15 cellular contexts compared by ENCODE assay signal in the genomic region with DNA sequence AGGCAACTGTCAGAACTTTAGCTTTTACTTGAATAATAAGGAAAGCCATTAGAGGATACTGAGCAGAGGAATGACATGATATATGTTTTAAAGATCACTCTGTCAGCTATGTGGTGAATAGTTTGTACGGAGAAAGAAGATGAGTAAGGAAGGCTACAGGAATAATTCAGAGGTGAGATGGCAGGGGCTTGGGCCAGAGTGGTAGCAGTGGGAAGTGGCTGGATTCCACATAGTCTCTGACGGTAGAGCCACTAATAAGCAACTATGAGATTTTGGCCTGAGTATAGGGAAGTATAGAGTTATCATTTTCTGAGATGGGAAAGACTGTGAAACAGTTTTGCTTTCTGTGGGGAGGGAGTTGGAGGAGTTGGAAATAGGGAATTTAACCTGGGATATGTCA.
DNase-seq lines count a peak whose midpoint lies in the region; TF ChIP-seq lines count a peak whose summit lies in the region.
"Had no signal": no experiment of that assay in that cellular context is flagged by ENCODE, and none has a peak within 500 bp of the region (broad histone marks: within the 10 kb centered on the region; RNA-seq: fewer than 3 reads in every experiment).

No MANE protein-coding gene starts in this region.

- intact Hi-C loops in breast epithelium (cut with DNase I; ENCODE audit: low total_unique reads), result no loop called here
- intact Hi-C loops in MCF 10A (cut with micrococcal nuclease), result no loop called here

- 25% methylated on average over 2 of the region's 2 CpGs for WGBS in mesenchymal stem cell
- WGBS in trophoblast cell (ENCODE audit: extremely low coverage, insufficient coverage, insufficient read length), result no CpG with 5 or more reads among the region's 2 CpGs

- H3K9ac ChIP-seq in mesenchymal stem cell (ENCODE audit: low read length) (no peak overlapping the region), trophoblast cell (ENCODE audit: low read length) (no peak overlapping the region)
- H3K9ac ChIP-seq: BLaER1 had no signal

- H3K9me3 Mint-ChIP-seq in MCF 10A (ENCODE audit: unreplicated experiment), result no peaks in the 10 kb centered on the region
- H3K9me3 Mint-ChIP-seq: CD14-positive monocyte, H9 had no signal

- H3K4me2 ChIP-seq in mesenchymal stem cell (ENCODE audit: low read length, poor library complexity, severe bottlenecking) (no peak overlapping the region), trophoblast cell (ENCODE audit: low read length) (no peak overlapping the region)
- H3K4me2 ChIP-seq: BLaER1 had no signal

- H3K27me3 Mint-ChIP-seq in MCF 10A (ENCODE audit: insufficient read depth, unreplicated experiment), result no peaks in the 10 kb centered on the region

- TF ChIP-seq CTCF in breast epithelium (IDR thresholded peaks at IDR 0.05), result no peak
- no peak for TF ChIP-seq CTCF in MCF 10A (IDR thresholded peaks at IDR 0.05; ENCODE audit: unreplicated experiment)

- no peak for TF ChIP-seq POLR2A in breast epithelium (IDR thresholded peaks at IDR 0.05)

- H3K14ac ChIP-seq in mesenchymal stem cell (ENCODE audit: low read length in 2 of 2), result no peak overlapping the region
- no peak overlapping the region for H3K14ac ChIP-seq in trophoblast cell (ENCODE audit: low read length)

- H3K9me3 ChIP-seq in breast epithelium (no peaks in the 10 kb centered on the region), mesenchymal stem cell (ENCODE audit: control insufficient read depth, low read length) (no peaks in the 10 kb centered on the region), trophoblast cell (ENCODE audit: insufficient read depth, low read depth, low read length) (peaks cover 1% of the 10 kb centered on the region)
- H3K9me3 ChIP-seq: BLaER1, Caco-2 had no signal

- peaks cover 0 to 9% of the 10 kb centered on the region in 2 donors for H3K4me1 ChIP-seq in breast epithelium
- H3K4me1 ChIP-seq in mesenchymal stem cell (ENCODE audit: control insufficient read depth, insufficient read depth, low read depth, low read length), result peaks cover 10% of the 10 kb centered on the region
- peaks cover 9 to 17% of the 10 kb centered on the region in 2 experiments for H3K4me1 ChIP-seq in trophoblast cell (ENCODE audit: control insufficient read depth in 1 of 2, insufficient read depth in 2 of 2, low read length in 2 of 2)

- H3K4me3 ChIP-seq in breast epithelium (no peak overlapping the region), mesenchymal stem cell (ENCODE audit: insufficient read depth in 1 of 2, low read depth in 1 of 2, low read length in 2 of 2) (no peak overlapping the region), trophoblast cell (ENCODE audit: low read depth, low read length) (no peak overlapping the region)
- H3K4me3 ChIP-seq: BLaER1 had no signal

- peak overlapping the region; percentile 52 to 64 for H3K18ac ChIP-seq in mesenchymal stem cell (ENCODE audit: low read depth in 1 of 2, low read length in 2 of 2)
- peak overlapping the region; percentile 60 for H3K18ac ChIP-seq in trophoblast cell (ENCODE audit: low read length)

- H3K27me3 ChIP-seq in breast epithelium, result no peaks in the 10 kb centered on the region
- no peaks in the 10 kb centered on the region for H3K27me3 ChIP-seq in mesenchymal stem cell (ENCODE audit: control insufficient read depth in 1 of 2, insufficient read depth in 1 of 2, low read length in 2 of 2)
- no peaks in the 10 kb centered on the region for H3K27me3 ChIP-seq in trophoblast cell (ENCODE audit: insufficient read depth, low read length)
- H3K27me3 ChIP-seq: BLaER1 had no signal

- H3K36me3 ChIP-seq in breast epithelium (no peaks in the 10 kb centered on the region), mesenchymal stem cell (ENCODE audit: control insufficient read depth in 1 of 2, insufficient read depth in 2 of 2, low read depth in 1 of 2, low read length in 2 of 2) (no peaks in the 10 kb centered on the region), trophoblast cell (ENCODE audit: control insufficient read depth in 1 of 2, insufficient read depth in 2 of 2, low read length in 2 of 2) (peaks cover 0 to 5% of the 10 kb centered on the region in 2 experiments)
- H3K36me3 ChIP-seq: BLaER1 had no signal

- POLR2A ChIA-PET in MCF 10A (lab: Yijun Ruan, JAX), result interaction anchor here (0.6 kb wide), 1 partner anchor 21 kb away, joined by 3 read pairs; no protein-coding TSS in a partner anchor

- no peak overlapping the region for H2BK120ac ChIP-seq in mesenchymal stem cell (ENCODE audit: low read depth, low read length)
- H2BK120ac ChIP-seq in trophoblast cell (ENCODE audit: insufficient read depth, low read length, poor library complexity), result no peak overlapping the region

- H2BK5ac ChIP-seq in mesenchymal stem cell (ENCODE audit: low read depth, low read length, poor library complexity, severe bottlenecking), result no peak overlapping the region
- peak overlapping the region; percentile 34 for H2BK5ac ChIP-seq in trophoblast cell (ENCODE audit: low read depth, low read length, poor library complexity)

- peak overlapping the region; percentile 83 for H4K91ac ChIP-seq in mesenchymal stem cell (ENCODE audit: low read length)
- peak overlapping the region; percentile 66 for H4K91ac ChIP-seq in trophoblast cell (ENCODE audit: low read depth, low read length)

- no peaks in the 10 kb centered on the region for H3K4me1 Mint-ChIP-seq in MCF 10A (ENCODE audit: insufficient read depth, unreplicated experiment)

- peaks cover 2% of the 10 kb centered on the region for H3K79me2 ChIP-seq in trophoblast cell (ENCODE audit: control insufficient read depth, insufficient read depth, low read length, poor library complexity)

- H3K27ac ChIP-seq in breast epithelium, result peak overlapping the region; percentile 18 to 25
- no peak overlapping the region for H3K27ac ChIP-seq in mesenchymal stem cell (ENCODE audit: low read length, poor library complexity, severe bottlenecking)
- H3K27ac ChIP-seq in trophoblast cell (ENCODE audit: low read depth, low read length), result peak overlapping the region; percentile 39
- H3K27ac ChIP-seq: BLaER1 had no signal

- H3K23ac ChIP-seq in mesenchymal stem cell (ENCODE audit: low read length in 2 of 2) (no peak overlapping the region), trophoblast cell (ENCODE audit: low read length) (no peak overlapping the region)

- BruUV-seq in MCF 10A (replicated peaks; lab: Mats Ljungman, UMichigan), result no TSS peak

- no peak overlapping the region for H3K4me3 Mint-ChIP-seq in MCF 10A (ENCODE audit: unreplicated experiment)
- H3K4me3 Mint-ChIP-seq: CD14-positive monocyte, H9 had no signal

- CTCF ChIA-PET in MCF 10A (lab: Yijun Ruan, JAX), result interaction anchor here (0.6 to 0.7 kb wide), 3 partner anchors 71 to 325 kb away, joined by 3 to 4 read pairs (median 3); a partner anchor contains a TSS

- H3K79me1 ChIP-seq in mesenchymal stem cell (replicated peaks; ENCODE audit: low read length, poor library complexity, severe bottlenecking) (peaks cover 17% of the 10 kb centered on the region), trophoblast cell (ENCODE audit: low read length) (peaks cover 9% of the 10 kb centered on the region)

- no peak overlapping the region for H3K4ac ChIP-seq in mesenchymal stem cell (ENCODE audit: low read depth in 1 of 2, low read length in 2 of 2)
- no peak overlapping the region for H3K4ac ChIP-seq in trophoblast cell (ENCODE audit: low read depth, low read length)

- H2AFZ ChIP-seq in mesenchymal stem cell (ENCODE audit: low read depth, low read length), result no peak overlapping the region
- no peak overlapping the region for H2AFZ ChIP-seq in trophoblast cell (ENCODE audit: insufficient read depth, low read length, poor library complexity)

- H4K12ac ChIP-seq in trophoblast cell (ENCODE audit: low read depth, low read length), result no peak overlapping the region

- H4K8ac ChIP-seq in mesenchymal stem cell (ENCODE audit: low read length), result peak overlapping the region; percentile 27
- H4K8ac ChIP-seq in trophoblast cell (ENCODE audit: low read depth, low read length), result no peak overlapping the region

- no peak overlapping the region for H2BK12ac ChIP-seq in mesenchymal stem cell (ENCODE audit: low read length in 2 of 2)
- no peak overlapping the region for H2BK12ac ChIP-seq in trophoblast cell (ENCODE audit: low read length)

- H3K27ac Mint-ChIP-seq in MCF 10A (ENCODE audit: low read depth, unreplicated experiment), result no peak overlapping the region
- H3K27ac Mint-ChIP-seq: CD14-positive monocyte, H9 had no signal

- no peak overlapping the region for H2AK5ac ChIP-seq in mesenchymal stem cell (ENCODE audit: low read length, severe bottlenecking)
- H2AK5ac ChIP-seq in trophoblast cell (ENCODE audit: low read length), result no peak overlapping the region

- no peak for DNase-seq in breast epithelium (ENCODE audit: low spot score in 2 of 2)
- no peak for DNase-seq in MCF 10A (ENCODE audit: unreplicated experiment)
- peak; percentile 39 for DNase-seq in amniotic epithelial cell (ENCODE audit: low read depth)
- peak; percentile 53 for DNase-seq in mesenchymal stem cell
- no peak for DNase-seq in trophoblast cell
- no peak for DNase-seq in ecto neural progenitor cell (ENCODE audit: low spot score)
- no peak for DNase-seq in DMS79 (lab: John Stamatoyannopoulos, UW)
- DNase-seq in globus pallidus (ENCODE audit: low spot score), result no peak
- DNase-seq: 8988T, Caco-2, GDM1, GOT3, H9 had no signal

- H2BK15ac ChIP-seq in mesenchymal stem cell (ENCODE audit: low read depth, poor library complexity, severe bottlenecking), result no peak overlapping the region

- H3K36me3 Mint-ChIP-seq in MCF 10A (ENCODE audit: insufficient read depth, unreplicated experiment), result no peaks in the 10 kb centered on the region
- H3K36me3 Mint-ChIP-seq: CD14-positive monocyte had no signal

Comparison
In these comparisons a context has a peak if more than half of its experiments do, and no peak if none do; other contexts are left out.
1. DNase-seq: peak in amniotic epithelial cell (single experiment) and mesenchymal stem cell (single experiment); none in breast epithelium (0 of 2), MCF 10A (single experiment), trophoblast cell (0 of 2), ecto neural progenitor cell (single experiment), DMS79 (single experiment) and globus pallidus (single experiment).